30 cellular contexts compared by ENCODE assay signal in genomic region chr7:64965594-64965993, GRCh38.
"Had no signal": no experiment of that assay in that cellular context is flagged by ENCODE, and none has a peak within 500 bp of the region (broad histone marks: within the 10 kb centered on the region; RNA-seq: fewer than 3 reads in every experiment).

No MANE protein-coding gene starts in this region.

- DNase-seq: activated CD4-positive, alpha-beta memory T cell treated with anti-CD3 and anti-CD28 coated beads for 36 hours; activated CD4-positive, alpha-beta T cell treated with anti-CD3 and anti-CD28 coated beads for 36 hours; activated CD4-positive, alpha-beta T cell treated with anti-CD3 and anti-CD28 coated beads, Interleukin-2, amount 10 ng/mL, durations not matched to agents 24 days and 14 days; activated CD4-positive, CD25-positive, alpha-beta regulatory T cell; activated CD4-positive, CD25-positive, alpha-beta regulatory T cell treated with anti-CD3 and anti-CD28 coated beads, Interleukin-2, amount 50 U/mL, for 72 hours; activated CD8-positive, alpha-beta memory T cell treated with anti-CD3 and anti-CD28 coated beads, Interleukin-2, amount 10 ng/mL, durations not matched to agents 7 days and 5 days; activated CD8-positive, alpha-beta memory T cell treated with anti-CD3 and anti-CD28 coated beads, Interleukin-2, amount 50 U/mL, for 4 hours; activated CD8-positive, alpha-beta T cell treated with anti-CD3 and anti-CD28 coated beads, Interleukin-2, amount 10 ng/mL, durations not matched to agents 7 days and 5 days; activated effector memory CD4-positive, alpha-beta T cell treated with anti-CD3 and anti-CD28 coated beads, Interleukin-2, amount 50 U/mL, for 16 hours; activated naive CD4-positive, alpha-beta T cell treated with anti-CD3 and anti-CD28 coated beads for 36 hours; activated naive CD8-positive, alpha-beta T cell treated with anti-CD3 and anti-CD28 coated beads for 36 hours; activated naive CD8-positive, alpha-beta T cell treated with anti-CD3 and anti-CD28 coated beads, Interleukin-2, amount 50 U/mL, for 24 hours; activated T-cell treated with anti-CD3 and anti-CD28 coated beads, Interleukin-2, amount 50 U/mL, for 1 hour; activated T-cell treated with anti-CD3 and anti-CD28 coated beads, Interleukin-2, amount 50 U/mL, for 48 hours; adrenal gland; amygdala; aorta; body of pancreas; caudate nucleus; cortex of kidney; dermis blood vessel endothelial cell; effector CD4-positive, alpha-beta T cell; effector memory CD8-positive, alpha-beta T cell; erythroblast; foreskin keratinocyte; gastrocnemius medialis; glutamatergic neuron; heart left ventricle; hypothalamus had no signal

- ATAC-seq: activated CD4-positive, alpha-beta T cell treated with anti-CD3 and anti-CD28 coated beads for 36 hours; activated CD8-positive, alpha-beta memory T cell treated with anti-CD3 and anti-CD28 coated beads, Interleukin-2, amount 10 ng/mL, durations not matched to agents 7 days and 5 days; activated CD8-positive, alpha-beta T cell treated with anti-CD3 and anti-CD28 coated beads, Interleukin-2, amount 10 ng/mL, durations not matched to agents 7 days and 5 days; activated naive CD8-positive, alpha-beta T cell treated with anti-CD3 and anti-CD28 coated beads, Interleukin-2, amount 50 U/mL, for 24 hours; body of pancreas; effector memory CD8-positive, alpha-beta T cell; foreskin keratinocyte; gastrocnemius medialis; heart left ventricle had no signal

- H3K4me3 ChIP-seq: adrenal gland, body of pancreas, esophagus muscularis mucosa, gastrocnemius medialis, heart left ventricle had no signal

- H3K4me1 ChIP-seq: adrenal gland, body of pancreas, esophagus muscularis mucosa, foreskin keratinocyte, gastrocnemius medialis, heart left ventricle had no signal

- H3K36me3 ChIP-seq: adrenal gland, esophagus muscularis mucosa, gastrocnemius medialis, heart left ventricle had no signal

- H3K27me3 ChIP-seq: adrenal gland, body of pancreas, esophagus muscularis mucosa, foreskin keratinocyte, gastrocnemius medialis, heart left ventricle had no signal

- H3K27ac ChIP-seq: adrenal gland, body of pancreas, esophagus muscularis mucosa, foreskin keratinocyte, gastrocnemius medialis, heart left ventricle had no signal

- H3K9me3 ChIP-seq: body of pancreas, esophagus muscularis mucosa, gastrocnemius medialis had no signal
